1 cellular context compared by ENCODE assay signal in the genomic region with DNA sequence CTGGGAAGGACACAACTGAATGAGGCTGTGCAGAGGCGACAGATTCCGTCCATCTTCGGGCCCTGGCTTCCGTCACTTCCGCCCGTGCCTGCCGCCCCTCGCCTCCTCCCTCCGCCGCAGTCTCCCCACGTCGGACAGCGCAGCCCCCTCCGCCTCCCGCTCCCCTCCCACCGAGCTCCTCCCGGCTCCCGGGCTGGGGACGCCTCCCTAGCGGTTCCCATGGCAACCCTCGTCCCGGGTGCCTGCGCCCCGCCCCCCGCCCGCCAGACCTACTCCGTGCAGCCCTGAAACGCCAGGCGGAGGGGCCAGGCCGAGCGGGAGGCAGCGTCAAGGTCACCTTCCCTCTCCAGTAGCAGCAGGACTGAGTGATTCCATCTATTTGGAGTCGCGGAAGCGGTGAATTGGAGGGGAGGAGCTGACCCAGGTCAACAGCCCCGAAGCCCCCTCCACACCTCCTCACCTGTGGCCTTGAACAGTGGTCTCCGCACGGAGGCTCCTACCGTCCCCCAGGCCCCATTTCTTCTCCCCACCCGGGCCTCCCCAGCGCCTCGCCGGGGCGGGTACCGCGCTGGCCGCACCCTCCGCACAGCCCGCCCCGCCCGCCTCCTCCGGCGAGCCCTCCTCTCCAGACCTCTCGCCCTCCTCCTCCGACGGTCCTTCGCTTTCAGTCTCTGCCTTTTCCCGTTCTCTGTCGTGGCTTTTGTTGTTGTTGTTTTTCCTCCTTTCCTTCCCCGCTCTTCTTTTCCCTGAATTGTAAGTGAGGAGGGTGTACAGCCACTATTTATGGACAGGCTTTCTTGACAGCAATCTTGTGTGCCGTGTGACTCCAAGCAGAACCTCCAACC.
TF ChIP-seq lines count a peak whose summit lies in the region.

No MANE protein-coding gene starts in this region.

TF ChIP-seq in HEK293, 187 proteins besides CTCF, POLR2A, EP300 and RAD21 (continued from another document):
- no peak for TF ChIP-seq ZNF148 (tag by site-specific recombination; IDR thresholded peaks at IDR 0.05; ENCODE audit: borderline replicate concordance)
- TF ChIP-seq ZNF350 (tag by site-specific recombination; IDR thresholded peaks at IDR 0.05) = no peak
- peak; percentile 36; the same call in 1 of the 2 replicates for TF ChIP-seq YY1 (tag by site-specific recombination; IDR thresholded peaks at IDR 0.05)
- TF ChIP-seq, protein P1, sequence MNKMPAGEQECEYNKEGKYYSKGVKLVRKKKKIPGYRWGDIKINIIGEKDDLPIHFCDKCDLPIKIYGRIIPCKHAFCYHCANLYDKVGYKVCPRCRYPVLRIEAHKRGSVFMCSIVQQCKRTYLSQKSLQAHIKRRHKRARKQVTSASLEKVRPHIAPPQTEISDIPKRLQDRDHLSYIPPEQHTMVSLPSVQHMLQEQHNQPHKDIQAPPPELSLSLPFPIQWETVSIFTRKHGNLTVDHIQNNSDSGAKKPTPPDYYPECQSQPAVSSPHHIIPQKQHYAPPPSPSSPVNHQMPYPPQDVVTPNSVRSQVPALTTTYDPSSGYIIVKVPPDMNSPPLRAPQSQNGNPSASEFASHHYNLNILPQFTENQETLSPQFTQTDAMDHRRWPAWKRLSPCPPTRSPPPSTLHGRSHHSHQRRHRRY (tag by site-specific recombination; IDR thresholded peaks at IDR 0.05) = no peak
- TF ChIP-seq, protein P2, sequence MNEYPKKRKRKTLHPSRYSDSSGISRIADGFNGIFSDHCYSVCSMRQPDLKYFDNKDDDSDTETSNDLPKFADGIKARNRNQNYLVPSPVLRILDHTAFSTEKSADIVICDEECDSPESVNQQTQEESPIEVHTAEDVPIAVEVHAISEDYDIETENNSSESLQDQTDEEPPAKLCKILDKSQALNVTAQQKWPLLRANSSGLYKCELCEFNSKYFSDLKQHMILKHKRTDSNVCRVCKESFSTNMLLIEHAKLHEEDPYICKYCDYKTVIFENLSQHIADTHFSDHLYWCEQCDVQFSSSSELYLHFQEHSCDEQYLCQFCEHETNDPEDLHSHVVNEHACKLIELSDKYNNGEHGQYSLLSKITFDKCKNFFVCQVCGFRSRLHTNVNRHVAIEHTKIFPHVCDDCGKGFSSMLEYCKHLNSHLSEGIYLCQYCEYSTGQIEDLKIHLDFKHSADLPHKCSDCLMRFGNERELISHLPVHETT (tag by site-specific recombination; IDR thresholded peaks at IDR 0.05) = no peak
- TF ChIP-seq, protein P3, sequence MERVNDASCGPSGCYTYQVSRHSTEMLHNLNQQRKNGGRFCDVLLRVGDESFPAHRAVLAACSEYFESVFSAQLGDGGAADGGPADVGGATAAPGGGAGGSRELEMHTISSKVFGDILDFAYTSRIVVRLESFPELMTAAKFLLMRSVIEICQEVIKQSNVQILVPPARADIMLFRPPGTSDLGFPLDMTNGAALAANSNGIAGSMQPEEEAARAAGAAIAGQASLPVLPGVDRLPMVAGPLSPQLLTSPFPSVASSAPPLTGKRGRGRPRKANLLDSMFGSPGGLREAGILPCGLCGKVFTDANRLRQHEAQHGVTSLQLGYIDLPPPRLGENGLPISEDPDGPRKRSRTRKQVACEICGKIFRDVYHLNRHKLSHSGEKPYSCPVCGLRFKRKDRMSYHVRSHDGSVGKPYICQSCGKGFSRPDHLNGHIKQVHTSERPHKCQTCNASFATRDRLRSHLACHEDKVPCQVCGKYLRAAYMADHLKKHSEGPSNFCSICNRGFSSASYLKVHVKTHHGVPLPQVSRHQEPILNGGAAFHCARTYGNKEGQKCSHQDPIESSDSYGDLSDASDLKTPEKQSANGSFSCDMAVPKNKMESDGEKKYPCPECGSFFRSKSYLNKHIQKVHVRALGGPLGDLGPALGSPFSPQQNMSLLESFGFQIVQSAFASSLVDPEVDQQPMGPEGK (tag by site-specific recombination; IDR thresholded peaks at IDR 0.05) = peak; percentile 99
- TF ChIP-seq ZSCAN30 (tag by site-specific recombination; IDR thresholded peaks at IDR 0.05) = peak; percentile 79
- TF ChIP-seq ZNF654 (tag by site-specific recombination; IDR thresholded peaks at IDR 0.05; ENCODE audit: low read depth) = no peak
- TF ChIP-seq ZNF23 (tag by site-specific recombination; IDR thresholded peaks at IDR 0.05; ENCODE audit: borderline replicate concordance) = no peak
- TF ChIP-seq ZFP69B (tag by site-specific recombination; IDR thresholded peaks at IDR 0.05) = no peak
- TF ChIP-seq, protein P4, sequence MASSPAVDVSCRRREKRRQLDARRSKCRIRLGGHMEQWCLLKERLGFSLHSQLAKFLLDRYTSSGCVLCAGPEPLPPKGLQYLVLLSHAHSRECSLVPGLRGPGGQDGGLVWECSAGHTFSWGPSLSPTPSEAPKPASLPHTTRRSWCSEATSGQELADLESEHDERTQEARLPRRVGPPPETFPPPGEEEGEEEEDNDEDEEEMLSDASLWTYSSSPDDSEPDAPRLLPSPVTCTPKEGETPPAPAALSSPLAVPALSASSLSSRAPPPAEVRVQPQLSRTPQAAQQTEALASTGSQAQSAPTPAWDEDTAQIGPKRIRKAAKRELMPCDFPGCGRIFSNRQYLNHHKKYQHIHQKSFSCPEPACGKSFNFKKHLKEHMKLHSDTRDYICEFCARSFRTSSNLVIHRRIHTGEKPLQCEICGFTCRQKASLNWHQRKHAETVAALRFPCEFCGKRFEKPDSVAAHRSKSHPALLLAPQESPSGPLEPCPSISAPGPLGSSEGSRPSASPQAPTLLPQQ (tag by site-specific recombination; IDR thresholded peaks at IDR 0.05) = peak; percentile 58
- TF ChIP-seq ZNF571 (tag by site-specific recombination; IDR thresholded peaks at IDR 0.05) = no peak
- TF ChIP-seq ZNF211 (tag by site-specific recombination; IDR thresholded peaks at IDR 0.05; ENCODE audit: low read depth) = no peak
- TF ChIP-seq ZBTB1 (tag by site-specific recombination; IDR thresholded peaks at IDR 0.05) = 0 out of 2 replicates have a peak, but pooled peaks have one; percentile 33
- TF ChIP-seq, protein P5, sequence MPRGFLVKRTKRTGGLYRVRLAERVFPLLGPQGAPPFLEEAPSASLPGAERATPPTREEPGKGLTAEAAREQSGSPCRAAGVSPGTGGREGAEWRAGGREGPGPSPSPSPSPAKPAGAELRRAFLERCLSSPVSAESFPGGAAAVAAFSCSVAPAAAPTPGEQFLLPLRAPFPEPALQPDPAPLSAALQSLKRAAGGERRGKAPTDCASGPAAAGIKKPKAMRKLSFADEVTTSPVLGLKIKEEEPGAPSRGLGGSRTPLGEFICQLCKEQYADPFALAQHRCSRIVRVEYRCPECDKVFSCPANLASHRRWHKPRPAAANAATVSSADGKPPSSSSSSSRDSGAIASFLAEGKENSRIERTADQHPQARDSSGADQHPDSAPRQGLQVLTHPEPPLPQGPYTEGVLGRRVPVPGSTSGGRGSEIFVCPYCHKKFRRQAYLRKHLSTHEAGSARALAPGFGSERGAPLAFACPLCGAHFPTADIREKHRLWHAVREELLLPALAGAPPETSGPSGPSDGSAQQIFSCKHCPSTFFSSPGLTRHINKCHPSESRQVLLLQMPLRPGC (tag by site-specific recombination; IDR thresholded peaks at IDR 0.05) = no peak
- no peak for TF ChIP-seq ZNF555 (tag by site-specific recombination; conservative IDR thresholded peaks at IDR 0.05)
- TF ChIP-seq PRDM4 (tag by site-specific recombination; IDR thresholded peaks at IDR 0.05) = peak; percentile 39; the same call in 1 of the 2 replicates
- TF ChIP-seq ZNF112 (tag by site-specific recombination; IDR thresholded peaks at IDR 0.05) = no peak
- no peak for TF ChIP-seq HOXC10 (CRISPR knock-in tag; IDR thresholded peaks at IDR 0.05)
- peak; percentile 63 for TF ChIP-seq ZBTB26 (tag by site-specific recombination; optimal IDR thresholded peaks at IDR 0.05)
- peak; percentile 94 for TF ChIP-seq PRDM1 (tag by site-specific recombination; IDR thresholded peaks at IDR 0.05)
